ENCODE assay signal across 12 cellular contexts in genomic region chr6:2797564-2798014, GRCh38. TPM values are rescaled to one million over a fixed set of nuclear protein-coding genes. Genes with fewer than 3 reads are reported as not detected.
DNase-seq lines count a peak whose midpoint lies in the region; ATAC-seq and TF ChIP-seq lines count a peak whose summit lies in the region.
"Had no signal": no experiment of that assay in that cellular context is flagged by ENCODE, and none has a peak within 500 bp of the region (broad histone marks: within the 10 kb centered on the region; RNA-seq: fewer than 3 reads in every experiment).

No MANE protein-coding gene starts in this region.

- H3K4me1 ChIP-seq in A673 (ENCODE audit: insufficient read depth, low read length, poor library complexity, severe bottlenecking), result peaks cover 39% of the 10 kb centered on the region
- H3K4me1 ChIP-seq in CD8-positive, alpha-beta T cell (ENCODE audit: insufficient read depth, low read length), result peaks cover 20% of the 10 kb centered on the region

- H3K27ac ChIP-seq in A673 (ENCODE audit: low read depth, low read length, poor library complexity, severe bottlenecking), result peak overlapping the region; percentile 78
- no peak overlapping the region for H3K27ac ChIP-seq in CD8-positive, alpha-beta T cell (ENCODE audit: low read depth, low read length)

- H3K27me3 ChIP-seq in A673 (replicated peaks; ENCODE audit: insufficient read depth, low read depth, low read length, poor library complexity), result no peaks in the 10 kb centered on the region
- H3K27me3 ChIP-seq in CD8-positive, alpha-beta T cell (ENCODE audit: insufficient read depth, low read length), result no peaks in the 10 kb centered on the region

- intact Hi-C loops in A673 (cut with micrococcal nuclease; ENCODE audit: unreplicated experiment), result no loop called here
- intact Hi-C loops in CD8-positive, alpha-beta T cell (cut with DNase I, micrococcal nuclease), result no loop called here

- CTCF ChIA-PET in A673 (lab: Charles Lee), result interaction anchor here (0.7 kb wide), 2 partner anchors 156 to 1122 kb away, joined by 3 to 17 read pairs; no protein-coding TSS in a partner anchor
- CTCF ChIA-PET in CD8-positive, alpha-beta T cell (lab: Charles Lee), result interaction anchor here (0.7 kb wide), 1 partner anchor 47 kb away, joined by 3 read pairs; no protein-coding TSS in a partner anchor

- no peak overlapping the region for H3K4me3 ChIP-seq in A673 (ENCODE audit: low read depth, low read length, poor library complexity, severe bottlenecking)
- H3K4me3 ChIP-seq in CD8-positive, alpha-beta T cell (ENCODE audit: low read depth, low read length), result no peak overlapping the region

- H3K4me1 Mint-ChIP-seq in endothelial cell (ENCODE audit: unreplicated experiment) (peaks cover 27% of the 10 kb centered on the region), nephron (peaks cover 48% of the 10 kb centered on the region)
- H3K4me1 Mint-ChIP-seq in CD8-positive, alpha-beta T cell (ENCODE audit: low read depth), result peaks cover 27% of the 10 kb centered on the region

- no TSS peak for BruUV-seq in A673 (replicated peaks; lab: Mats Ljungman, UMichigan)

- H3K9me3 Mint-ChIP-seq in endothelial cell (ENCODE audit: unreplicated experiment), result no peaks in the 10 kb centered on the region
- H3K9me3 Mint-ChIP-seq in nephron, result no peaks in the 10 kb centered on the region
- H3K9me3 Mint-ChIP-seq in CD8-positive, alpha-beta T cell, result no peaks in the 10 kb centered on the region

- H3K27me3 Mint-ChIP-seq in endothelial cell (ENCODE audit: unreplicated experiment), result peaks cover under 1% of the 10 kb centered on the region
- H3K27me3 Mint-ChIP-seq in nephron (ENCODE audit: low read depth), result no peaks in the 10 kb centered on the region
- H3K27me3 Mint-ChIP-seq in CD8-positive, alpha-beta T cell (ENCODE audit: low read depth), result no peaks in the 10 kb centered on the region

- POLR2A ChIA-PET in A673 (lab: Charles Lee; ENCODE audit: low non-redundant PET), result no interaction called here
- POLR2A ChIA-PET in CD8-positive, alpha-beta T cell (lab: Charles Lee), result no interaction called here

- H3K36me3 Mint-ChIP-seq in endothelial cell (ENCODE audit: low read depth, unreplicated experiment), result peaks cover 14% of the 10 kb centered on the region
- H3K36me3 Mint-ChIP-seq in nephron (ENCODE audit: low read depth), result peaks cover 7% of the 10 kb centered on the region
- no peaks in the 10 kb centered on the region for H3K36me3 Mint-ChIP-seq in CD8-positive, alpha-beta T cell

- TF ChIP-seq CTCF in A673 (conservative IDR thresholded peaks at IDR 0.05; ENCODE audit: low read depth, low read length), result no peak
- TF ChIP-seq CTCF in endothelial cell (IDR thresholded peaks at IDR 0.05; ENCODE audit: unreplicated experiment), result no peak
- TF ChIP-seq CTCF in nephron (IDR thresholded peaks at IDR 0.05; ENCODE audit: unreplicated experiment in 3 of 3), result no peak
- no peak for TF ChIP-seq CTCF in CD8-positive, alpha-beta T cell (IDR thresholded peaks at IDR 0.05)

- DNase-seq in A673 (ENCODE audit: low spot score) (no peak), LHCN-M2 (ENCODE audit: low read depth) (peak; percentile 53), endothelial cell (ENCODE audit: low spot score) (no peak), NCI-H2029 treated with DMSO at 0.1 percent for 48 hours (lab: John Stamatoyannopoulos, UW) (no peak), NCI-H82 (lab: John Stamatoyannopoulos, UW) (no peak)
- no peak for DNase-seq in CD8-positive, alpha-beta T cell
- DNase-seq: activated CD4-positive, CD25-positive, alpha-beta regulatory T cell treated with anti-CD3 and anti-CD28 coated beads, Interleukin-2, amount 50 U/mL, for 72 hours; DMS153; SK-N-SH had no signal

- H3K9me3 ChIP-seq in A673 (ENCODE audit: low read depth, low read length, poor library complexity, severe bottlenecking), result no peaks in the 10 kb centered on the region
- H3K9me3 ChIP-seq in CD8-positive, alpha-beta T cell (ENCODE audit: low read length), result no peaks in the 10 kb centered on the region
- H3K9me3 ChIP-seq: SK-N-SH had no signal

- H3K27ac Mint-ChIP-seq in endothelial cell (ENCODE audit: unreplicated experiment) (no peak overlapping the region), nephron (peak overlapping the region; percentile 27 to 64 (median 44))
- H3K27ac Mint-ChIP-seq in CD8-positive, alpha-beta T cell, result no peak overlapping the region

- H3K4me3 Mint-ChIP-seq in endothelial cell (ENCODE audit: unreplicated experiment) (peak overlapping the region; percentile 48), nephron (peak overlapping the region in 1 of 3 experiments; percentile 50)
- H3K4me3 Mint-ChIP-seq in CD8-positive, alpha-beta T cell, result no peak overlapping the region

- no peaks in the 10 kb centered on the region for H3K36me3 ChIP-seq in A673 (ENCODE audit: insufficient read depth, low read length, poor library complexity, severe bottlenecking)
- no peaks in the 10 kb centered on the region for H3K36me3 ChIP-seq in CD8-positive, alpha-beta T cell (ENCODE audit: insufficient read depth, low read length)

- ATAC-seq in CD8-positive, alpha-beta T cell, result no peak
- no peak for ATAC-seq in GM18861 (IDR thresholded peaks at IDR 0.05; ENCODE audit: unreplicated experiment)
- ATAC-seq: left lobe of liver had no signal

RNA-seq across cellular contexts. Expression of gene WRNIP1, which starts 32.4 kb away (rescaled TPM):
- total RNA-seq in A673 (2021) (48.9 and 49.3 TPM in 2 replicates), LHCN-M2 (2014; rRNA removed) (66.4 and 75.0 TPM in 2 replicates), endothelial cell (ENCODE audit: unreplicated experiment) (48.6 TPM)
- 26.8 TPM for polyA plus RNA-seq in LHCN-M2 (2012)
- 10 to 100 TPM; 21.3 to 23.0 TPM for total RNA-seq in CD8-positive, alpha-beta T cell

RNA-seq across cellular contexts. Expression of gene SERPINB1, which starts 44.1 kb away (rescaled TPM):
- 1.3 and 1.9 TPM in 2 replicates for total RNA-seq in A673 (2021)
- total RNA-seq in LHCN-M2 (2014; rRNA removed), result 13.0 and 18.9 TPM in 2 replicates
- 17.3 TPM for polyA plus RNA-seq in LHCN-M2 (2012)
- 16.6 TPM for total RNA-seq in endothelial cell (ENCODE audit: unreplicated experiment)
- 10 to 100 TPM; 48.8 to 50.7 TPM for total RNA-seq in CD8-positive, alpha-beta T cell

RNA-seq across cellular contexts. Expression of gene MYLK4, which starts 46.9 kb away (rescaled TPM):
- total RNA-seq in A673 (2021) (0.13 and 0.39 TPM in 2 replicates), LHCN-M2 (2014; rRNA removed) (0.26 and 0.40 TPM in 2 replicates), endothelial cell (ENCODE audit: unreplicated experiment) (0.97 TPM)
- polyA plus RNA-seq in LHCN-M2 (2012), result 0.10 TPM
- total RNA-seq in CD8-positive, alpha-beta T cell, result under 1 TPM; 0.61 to 0.71 TPM

Comparison
In these comparisons a context has a peak if more than half of its experiments do, and no peak if none do; other contexts are left out.
1. H3K27ac Mint-ChIP-seq: peak in nephron (3 of 3); none in endothelial cell (single experiment) and CD8-positive, alpha-beta T cell (single experiment).